Comparison of ENCODE assay signal across 9 cellular contexts in the genomic region with DNA sequence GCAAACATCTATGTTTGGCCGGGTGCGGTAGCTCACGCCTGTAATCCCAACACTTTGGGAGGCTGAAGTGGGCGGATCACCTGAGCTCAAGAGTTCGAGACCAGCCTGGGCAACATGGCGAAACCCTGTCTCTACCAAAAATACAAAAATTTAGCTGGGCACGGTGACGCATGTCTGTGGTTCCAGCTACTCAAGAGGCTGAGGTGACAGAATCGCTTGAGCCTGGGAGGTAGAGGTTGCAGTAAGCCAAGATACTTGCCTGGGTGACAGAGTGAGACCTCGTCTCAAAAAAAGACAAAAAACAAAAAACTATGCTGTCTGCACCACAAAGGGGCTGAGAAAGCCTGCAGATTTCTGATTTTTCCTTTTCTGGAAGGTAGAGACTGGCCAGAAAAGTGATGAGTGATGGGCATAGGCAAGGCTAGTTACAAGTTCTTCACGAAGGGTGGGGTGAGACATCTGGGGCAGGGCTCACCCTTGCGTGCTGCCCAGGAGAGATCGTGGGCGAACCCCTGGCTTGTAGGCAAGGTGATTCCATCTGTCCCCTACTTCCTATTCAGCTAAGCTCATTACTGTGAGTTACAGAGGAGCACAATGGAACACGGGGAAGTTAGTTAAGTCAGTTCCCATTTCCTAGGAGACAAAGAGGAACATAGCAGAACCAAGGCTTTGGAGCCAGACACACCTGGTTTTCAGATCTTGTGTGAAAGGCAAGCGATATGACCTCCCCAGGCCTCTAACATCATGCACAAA. TPM values are rescaled to one million over a fixed set of nuclear protein-coding genes. Genes with fewer than 3 reads are reported as not detected.
DNase-seq lines count a peak whose midpoint lies in the region; ATAC-seq and TF ChIP-seq lines count a peak whose summit lies in the region.
"Had no signal": no experiment of that assay in that cellular context is flagged by ENCODE, and none has a peak within 500 bp of the region (broad histone marks: within the 10 kb centered on the region; RNA-seq: fewer than 3 reads in every experiment).

No MANE protein-coding gene starts in this region.

- no peak overlapping the region for H3K27ac Mint-ChIP-seq in progenitor cell of endocrine pancreas

- DNase-seq in GM06990 (ENCODE audit: extremely low read depth, insufficient read length) (no peak), NCI-H82 treated with DMSO at 0.1 percent for 48 hours (lab: John Stamatoyannopoulos, UW; ENCODE audit: unreplicated experiment) (peak; percentile 65), progenitor cell of endocrine pancreas (ENCODE audit: low spot score, unreplicated experiment) (no peak), GM20000 (ENCODE audit: low spot score) (no peak)
- no peak for DNase-seq in stimulated activated CD4-positive, alpha-beta T cell treated with anti-CD3 and anti-CD28 coated beads, Interleukin-1b, Interleukin-23, amount 100 ng/mL, for 48 hours
- DNase-seq: posterior cingulate gyrus had no signal

- H3K36me3 ChIP-seq in GM06990 (ENCODE audit: control insufficient read depth, insufficient read depth, low read length) = peaks cover 15% of the 10 kb centered on the region

- no peak for ATAC-seq in GM21619 (IDR thresholded peaks at IDR 0.05; ENCODE audit: unreplicated experiment)
- no peak for ATAC-seq in HG03139 (IDR thresholded peaks at IDR 0.05; ENCODE audit: unreplicated experiment)

- peak overlapping the region; percentile 35 for H3K4me3 ChIP-seq in GM06990 (replicated peaks; ENCODE audit: low read depth, low read length)

- peaks cover 11% of the 10 kb centered on the region for H3K27me3 Mint-ChIP-seq in progenitor cell of endocrine pancreas

- TF ChIP-seq CTCF in GM06990 (IDR thresholded peaks at IDR 0.05; ENCODE audit: insufficient read depth, low read length, poor library complexity, severe bottlenecking) (no peak), progenitor cell of endocrine pancreas (IDR thresholded peaks at IDR 0.05; ENCODE audit: unreplicated experiment) (no peak), GM20000 (IDR thresholded peaks at IDR 0.05; ENCODE audit: extremely low read depth, missing control alignments) (no peak)

- H3K4me3 Mint-ChIP-seq in progenitor cell of endocrine pancreas (ENCODE audit: low read depth) = peak overlapping the region; percentile 55

- no peaks in the 10 kb centered on the region for H3K9me3 Mint-ChIP-seq in progenitor cell of endocrine pancreas (ENCODE audit: low read depth)

- H3K27me3 ChIP-seq in GM06990 (replicated peaks; ENCODE audit: control insufficient read depth, insufficient read depth, low read length) = no peaks in the 10 kb centered on the region

- H3K36me3 Mint-ChIP-seq in progenitor cell of endocrine pancreas (ENCODE audit: insufficient read depth) = peaks cover 4% of the 10 kb centered on the region

- H3K27ac ChIP-seq in cingulate gyrus (ENCODE audit: low read depth, low read length) = peak overlapping the region; percentile 47

- peaks cover 15% of the 10 kb centered on the region for H3K4me1 Mint-ChIP-seq in progenitor cell of endocrine pancreas (ENCODE audit: low read depth)

RNA-seq across cellular contexts. Expression of gene SLC2A1, which starts 3.2 kb away (rescaled TPM):
- total RNA-seq in progenitor cell of endocrine pancreas = 49.7 and 54.7 TPM in 2 replicates
